Comparison of ENCODE assay signal across 8 cellular contexts in the genomic region with DNA sequence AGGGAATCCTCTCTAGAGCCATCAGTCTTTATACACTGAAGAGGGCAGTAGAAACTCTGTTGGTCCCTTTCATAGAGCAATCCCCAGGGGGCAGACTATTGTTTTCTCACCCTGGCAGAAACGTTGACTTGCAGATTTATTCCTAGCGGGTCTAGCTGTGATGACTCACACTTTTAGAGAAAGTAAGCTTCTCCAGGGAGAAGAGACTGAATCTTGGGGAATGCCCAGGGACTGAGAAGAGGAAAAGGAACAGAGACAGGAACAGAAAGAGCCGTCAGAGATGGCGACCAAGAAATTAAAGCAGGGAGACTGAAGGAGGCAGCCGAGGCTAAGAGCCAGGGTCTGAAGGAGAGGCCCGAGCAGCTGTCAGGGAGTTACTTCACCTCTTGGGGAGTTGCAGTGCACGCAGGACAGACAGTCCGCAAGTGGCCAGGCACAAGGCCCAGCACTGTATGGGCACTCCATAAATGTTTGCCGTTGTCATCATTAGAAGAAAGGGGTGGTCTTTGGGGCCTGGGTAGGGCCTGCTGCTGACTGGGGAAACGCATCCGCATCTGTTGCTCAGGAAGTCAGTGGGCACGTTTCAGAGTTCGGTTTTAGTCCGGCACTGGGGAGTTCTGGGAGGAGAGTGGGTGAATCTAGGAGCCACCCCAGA. TPM values are rescaled to one million over a fixed set of nuclear protein-coding genes. Genes with fewer than 3 reads are reported as not detected.
DNase-seq lines count a peak whose midpoint lies in the region; ATAC-seq and TF ChIP-seq lines count a peak whose summit lies in the region.

No MANE protein-coding gene starts in this region.

- WGBS in upper lobe of left lung, 2 donors, result 4 to 8% methylated on average over 13 to 14 of the region's 14 CpGs

- POLR2A ChIA-PET in HCT116 (lab: Charles Lee), result interaction anchor here (0.7 to 1.4 kb wide), 4 partner anchors 11 to 142 kb away, joined by 3 to 9 read pairs (median 3); no protein-coding TSS in a partner anchor
- POLR2A ChIA-PET in activated CD8-positive, alpha-beta T cell treated with anti-CD3 and anti-CD28 coated beads, Interleukin-2, amount 10 ng/mL, durations not matched to agents 7 days and 5 days (lab: Charles Lee), result interaction anchor here (0.8 to 1.3 kb wide), 3 partner anchors 11 to 215 kb away, joined by 3 to 7 read pairs (median 4); no protein-coding TSS in a partner anchor

- H3K27me3 Mint-ChIP-seq in activated CD8-positive, alpha-beta T cell treated with anti-CD3 and anti-CD28 coated beads, Interleukin-2, amount 10 ng/mL, durations not matched to agents 7 days and 5 days (ENCODE audit: low read depth), result no peaks in the 10 kb centered on the region

- ATAC-seq in HCT116 (peak; percentile 80), upper lobe of left lung (ENCODE audit: low FRiP score in 2 of 2) (peak; percentile 66 to 75)
- ATAC-seq in activated CD8-positive, alpha-beta T cell treated with anti-CD3 and anti-CD28 coated beads, Interleukin-2, amount 10 ng/mL, durations not matched to agents 7 days and 5 days, result peak; percentile 73

- peak in 1 of 4 donors; percentile 42 for TF ChIP-seq EP300 in upper lobe of left lung (IDR thresholded peaks at IDR 0.05)

- peaks cover 26% of the 10 kb centered on the region for H3K36me3 Mint-ChIP-seq in activated CD8-positive, alpha-beta T cell treated with anti-CD3 and anti-CD28 coated beads, Interleukin-2, amount 10 ng/mL, durations not matched to agents 7 days and 5 days (ENCODE audit: low read depth)

- peaks cover 12 to 37% of the 10 kb centered on the region in 2 experiments for H3K4me1 ChIP-seq in HCT116 (ENCODE audit: control insufficient read depth in 1 of 2, insufficient read depth in 2 of 2, low read length in 2 of 2)
- peaks cover 60 to 68% (median 63%) of the 10 kb centered on the region in 4 donors for H3K4me1 ChIP-seq in upper lobe of left lung

- RAD21 ChIA-PET in HCT116 (lab: Charles Lee; ENCODE audit: low non-redundant PET in 1 of 2, low total read pairs in 2 of 2, uncharacterized antibody in 2 of 2, unreplicated experiment in 2 of 2), result interaction anchor here (0.5 to 1.5 kb wide), 2 partner anchors 40 to 142 kb away, joined by 4 to 9 read pairs; no protein-coding TSS in a partner anchor

- H3K36me3 ChIP-seq in HCT116 (ENCODE audit: control insufficient read depth in 1 of 2, insufficient read depth in 2 of 2, low read length in 2 of 2) (peaks cover under 1 to 7% of the 10 kb centered on the region in 2 experiments; a peak in 3 of 4 replicates), upper lobe of left lung (peaks cover 6 to 26% (median 14%) of the 10 kb centered on the region in 4 donors)

- peak overlapping the region; percentile 6; the same call in 1 of the 2 replicates for H3K9ac ChIP-seq in HCT116 (ENCODE audit: low read length)

- no TSS peak for BruUV-seq in HCT116 (replicated peaks; lab: Mats Ljungman, UMichigan)

- DNase-seq in NCI-H2081 (lab: John Stamatoyannopoulos, UW) (peak; percentile 18 to 49), NCI-H2081 treated with DMSO at 0.1 percent for 48 hours (lab: John Stamatoyannopoulos, UW) (no peak), HCT116 (ENCODE audit: low read depth, low spot score) (peak; percentile 70), NCI-H2171 (lab: John Stamatoyannopoulos, UW) (peak; percentile 74), epithelial cell of proximal tubule (ENCODE audit: low read depth) (peak; percentile 85), midbrain (lab: John Stamatoyannopoulos, UW) (peak; percentile 63), upper lobe of left lung (peak in 1 of 2 donors; percentile 64)
- peak; percentile 60 for DNase-seq in activated CD8-positive, alpha-beta T cell treated with anti-CD3 and anti-CD28 coated beads, Interleukin-2, amount 10 ng/mL, durations not matched to agents 7 days and 5 days

- peaks cover 62% of the 10 kb centered on the region for H3K4me1 Mint-ChIP-seq in activated CD8-positive, alpha-beta T cell treated with anti-CD3 and anti-CD28 coated beads, Interleukin-2, amount 10 ng/mL, durations not matched to agents 7 days and 5 days (ENCODE audit: low read depth)

- CTCF ChIA-PET in HCT116 (lab: Charles Lee), result interaction anchor here (1.2 to 1.9 kb wide), 6 partner anchors 13 to 335 kb away, joined by 3 to 22 read pairs (median 4); no protein-coding TSS in a partner anchor
- CTCF ChIA-PET in activated CD8-positive, alpha-beta T cell treated with anti-CD3 and anti-CD28 coated beads, Interleukin-2, amount 10 ng/mL, durations not matched to agents 7 days and 5 days (lab: Charles Lee), result interaction anchor here (0.6 to 2.6 kb wide), 27 partner anchors 9 to 282 kb away, joined by 3 to 45 read pairs (median 4); partner anchors contain the start of gene VAMP1

- H4K20me1 ChIP-seq in HCT116 (ENCODE audit: insufficient read depth), result no peaks in the 10 kb centered on the region

- H3K4me3 Mint-ChIP-seq in activated CD8-positive, alpha-beta T cell treated with anti-CD3 and anti-CD28 coated beads, Interleukin-2, amount 10 ng/mL, durations not matched to agents 7 days and 5 days, result peak overlapping the region; percentile 45

- peak overlapping the region; percentile 87 for H3K27ac Mint-ChIP-seq in activated CD8-positive, alpha-beta T cell treated with anti-CD3 and anti-CD28 coated beads, Interleukin-2, amount 10 ng/mL, durations not matched to agents 7 days and 5 days

- H3K79me2 ChIP-seq in HCT116 (ENCODE audit: insufficient read depth, low read length), result no peaks in the 10 kb centered on the region

- no peaks in the 10 kb centered on the region for H3K27me3 ChIP-seq in HCT116 (ENCODE audit: insufficient read depth, low read length)
- H3K27me3 ChIP-seq in upper lobe of left lung, result no peaks in the 10 kb centered on the region

- H3K4me3 ChIP-seq in HCT116 (replicated peaks in 1 of 2; ENCODE audit: low read depth in 1 of 2, low read length in 2 of 2) (no peak overlapping the region), epithelial cell of proximal tubule (ENCODE audit: low read depth, low read length) (no peak overlapping the region), upper lobe of left lung (peak overlapping the region in 3 of 4 donors; percentile 1 to 22 (median 15))

- peak; percentile 68 for TF ChIP-seq RAD21 in HCT116 (IDR thresholded peaks at IDR 0.05; ENCODE audit: low read depth)

- intact Hi-C loops in HCT116 (cut with micrococcal nuclease), result loop anchor here (1.0 kb wide), 1 partner anchor 142 kb away; no protein-coding TSS in a partner anchor

- H3K9me2 ChIP-seq in HCT116 (ENCODE audit: insufficient read depth), result no peaks in the 10 kb centered on the region

- no peak overlapping the region for H2AFZ ChIP-seq in HCT116 (ENCODE audit: low read depth, low read length, poor library complexity, severe bottlenecking)

- H3K9me3 ChIP-seq in HCT116 (ENCODE audit: control insufficient read depth in 1 of 2, insufficient read depth in 1 of 2, low read depth in 1 of 2, low read length in 2 of 2) (no peaks in the 10 kb centered on the region), upper lobe of left lung (no peaks in the 10 kb centered on the region)

- peak overlapping the region; percentile 47 for H3K4me2 ChIP-seq in HCT116 (ENCODE audit: low read length)

- TF ChIP-seq POLR2A in HCT116 (IDR thresholded peaks at IDR 0.05; ENCODE audit: borderline replicate concordance, extremely low read depth, insufficient read depth, insufficient read length) (no peak), upper lobe of left lung (IDR thresholded peaks at IDR 0.05) (peak in 1 of 4 donors; percentile 19)

- no peaks in the 10 kb centered on the region for H3K9me3 Mint-ChIP-seq in activated CD8-positive, alpha-beta T cell treated with anti-CD3 and anti-CD28 coated beads, Interleukin-2, amount 10 ng/mL, durations not matched to agents 7 days and 5 days (ENCODE audit: insufficient read depth)

- peak; percentile 66 to 97 (median 70) for TF ChIP-seq CTCF in HCT116 (IDR thresholded peaks at IDR 0.05 in 2 of 3, conservative IDR thresholded peaks at IDR 0.05 in 1 of 3; ENCODE audit: borderline replicate concordance in 1 of 3, insufficient read depth in 1 of 3, low read depth in 2 of 3, low read length in 2 of 3)
- TF ChIP-seq CTCF in epithelial cell of proximal tubule (conservative IDR thresholded peaks at IDR 0.05; ENCODE audit: low read depth, low read length), result peak; percentile 73
- peak; percentile 24 to 71 (median 50) for TF ChIP-seq CTCF in upper lobe of left lung (IDR thresholded peaks at IDR 0.05)

- H3K27ac ChIP-seq in HCT116 (ENCODE audit: low read depth, low read length) (peak overlapping the region; percentile 71), upper lobe of left lung (peak overlapping the region; percentile 81 to 85 (median 83))

TF ChIP-seq in HCT116, 20 proteins besides CTCF, POLR2A, EP300 and RAD21:
- peak; percentile 72 for TF ChIP-seq JUND (IDR thresholded peaks at IDR 0.05)
- peak; percentile 49; the same call in 1 of the 2 replicates for TF ChIP-seq CBX3 (IDR thresholded peaks at IDR 0.05; ENCODE audit: low read depth)
- peak; percentile 63; the same call in 1 of the 2 replicates for TF ChIP-seq FOSL1 (IDR thresholded peaks at IDR 0.05; ENCODE audit: low read depth)
- no peak for TF ChIP-seq ELF1 (IDR thresholded peaks at IDR 0.05; ENCODE audit: borderline replicate concordance, low read depth)

RNA-seq across cellular contexts. Expression of gene PLEKHG6, which starts 13.0 kb away (rescaled TPM):
- 27.4 TPM for total RNA-seq in HCT116 (2021; ENCODE audit: unreplicated experiment)
- polyA plus RNA-seq in HCT116 (2012), result 16.5 and 19.9 TPM in 2 replicates
- under 1 TPM in 1 of 2 experiments, not detected in 1; 0.47 TPM for total RNA-seq in activated CD8-positive, alpha-beta T cell treated with anti-CD3 and anti-CD28 coated beads, Interleukin-2, amount 10 ng/mL, durations not matched to agents 7 days and 5 days
- 3.5 and 9.6 TPM in 2 replicates for total RNA-seq in epithelial cell of proximal tubule
- total RNA-seq in upper lobe of left lung, result 1 to 10 TPM in 5 of 6 donors, not detected in 1; 1.1 to 4.8 (median 2.1) TPM

RNA-seq across cellular contexts. Expression of gene TNFRSF1A, which starts 18.4 kb away (rescaled TPM):
- total RNA-seq in HCT116 (2021; ENCODE audit: unreplicated experiment) (129 TPM), epithelial cell of proximal tubule (163 and 186 TPM in 2 replicates), upper lobe of left lung (100 to 1,000 TPM; 140 to 425 (median 202) TPM)
- polyA plus RNA-seq in HCT116 (2012), result 91.0 and 116 TPM in 2 replicates
- total RNA-seq in activated CD8-positive, alpha-beta T cell treated with anti-CD3 and anti-CD28 coated beads, Interleukin-2, amount 10 ng/mL, durations not matched to agents 7 days and 5 days, result 10 to 100 TPM; 58.8 to 63.4 TPM

RNA-seq across cellular contexts. Expression of gene SCNN1A, which starts 51.9 kb away (rescaled TPM):
- total RNA-seq in HCT116 (2021; ENCODE audit: unreplicated experiment) (118 TPM), epithelial cell of proximal tubule (15.6 and 52.2 TPM in 2 replicates), upper lobe of left lung (100 to 1,000 TPM; 153 to 594 (median 346) TPM)
- 150 and 159 TPM in 2 replicates for polyA plus RNA-seq in HCT116 (2012)
- total RNA-seq in activated CD8-positive, alpha-beta T cell treated with anti-CD3 and anti-CD28 coated beads, Interleukin-2, amount 10 ng/mL, durations not matched to agents 7 days and 5 days, result 1 to 10 TPM in 1 of 2 experiments, under 1 TPM in 1; 0.47 to 1.5 TPM

Comparison
In these comparisons a context has a peak if more than half of its experiments do, and no peak if none do; other contexts are left out.
1. H3K4me3 ChIP-seq: peak in upper lobe of left lung (3 of 4); none in HCT116 (0 of 2) and epithelial cell of proximal tubule (single experiment).
2. Peak in every context shown above with its lines, with median percentiles within 50 percentile points of each other: ATAC-seq and CTCF ChIP-seq.